Comparison of ENCODE assay signal across 1 cellular context in genomic region chr1:78000546-78000945, GRCh38. TPM values are rescaled to one million over a fixed set of nuclear protein-coding genes. Genes with fewer than 3 reads are reported as not detected.
"Had no signal": no experiment of that assay in that cellular context is flagged by ENCODE, and none has a peak within 500 bp of the region (broad histone marks: within the 10 kb centered on the region; RNA-seq: fewer than 3 reads in every experiment).

No MANE protein-coding gene starts in this region.

RNA-seq across cellular contexts. Expression of gene GIPC2, which starts 45.2 kb away (rescaled TPM):
- polyA plus RNA-seq: mammary epithelial cell had no signal
